ENCODE assay signal across 13 cellular contexts in genomic region chr18:76266226-76266991, GRCh38.
DNase-seq lines count a peak whose midpoint lies in the region; ATAC-seq and TF ChIP-seq lines count a peak whose summit lies in the region.
"Had no signal": no experiment of that assay in that cellular context is flagged by ENCODE, and none has a peak within 500 bp of the region (broad histone marks: within the 10 kb centered on the region; RNA-seq: fewer than 3 reads in every experiment).

No MANE protein-coding gene starts in this region.

- DNase-seq in AG10803 (ENCODE audit: low read depth) (no peak), omental fat pad (ENCODE audit: low spot score) (no peak), SK-N-SH (no peak), NCI-H128 (lab: John Stamatoyannopoulos, UW; ENCODE audit: unreplicated experiment) (no peak)
- DNase-seq in activated T-helper 2 cell treated with anti-CD3 and anti-CD28 coated beads, Interferon-gamma antibody, Interleukin-2, Interleukin-4, amounts not matched to agents 10 μg/mL and 5 μg/mL and 100 μg/mL, durations not matched to agents 14 hours and 24 hours and 36 hours (ENCODE audit: low spot score): no peak
- DNase-seq: BE2C; Kasumi-1; NCI-H2171; stimulated activated CD8-positive, alpha-beta memory T cell treated with anti-CD3 and anti-CD28 coated beads, Interleukin-4, amount 100 ng/mL, for 48 hours; T-helper 17 cell had no signal

- no peaks in the 10 kb centered on the region for H3K4me1 Mint-ChIP-seq in activated T-helper 2 cell treated with anti-CD3 and anti-CD28 coated beads, Interferon-gamma antibody, Interleukin-2, Interleukin-4, amounts not matched to agents 10 μg/mL and 5 μg/mL and 100 μg/mL, durations not matched to agents 14 hours and 24 hours and 36 hours (ENCODE audit: low read depth)

- no peaks in the 10 kb centered on the region for H3K9me2 ChIP-seq in SK-N-SH

- CTCF ChIA-PET in SK-N-SH (lab: Yijun Ruan, JAX): no interaction called here

- intact Hi-C loops in activated T-helper 2 cell treated with anti-CD3 and anti-CD28 coated beads, Interferon-gamma antibody, Interleukin-2, Interleukin-4, amounts not matched to agents 10 μg/mL and 5 μg/mL and 100 μg/mL, durations not matched to agents 14 hours and 24 hours and 36 hours (cut with micrococcal nuclease): no loop called here

- no peak for ATAC-seq in omental fat pad (ENCODE audit: low FRiP score)
- ATAC-seq: T-helper 17 cell had no signal

- no peak for TF ChIP-seq EP300 in SK-N-SH (IDR thresholded peaks at IDR 0.05; ENCODE audit: borderline replicate concordance in 1 of 2, low read depth in 1 of 2, low read length in 1 of 2)

- WGBS in SK-N-SH (ENCODE audit: low lambda C conversion rate): 66% methylated on average over 9 of the region's 9 CpGs

- no peak overlapping the region for H3K4me3 Mint-ChIP-seq in activated T-helper 2 cell treated with anti-CD3 and anti-CD28 coated beads, Interferon-gamma antibody, Interleukin-2, Interleukin-4, amounts not matched to agents 10 μg/mL and 5 μg/mL and 100 μg/mL, durations not matched to agents 14 hours and 24 hours and 36 hours (ENCODE audit: low read depth)
- H3K4me3 Mint-ChIP-seq: T-helper 17 cell had no signal

- H3K4me1 ChIP-seq in skeletal muscle satellite cell (ENCODE audit: control insufficient read depth, insufficient read depth, low read length): no peaks in the 10 kb centered on the region
- no peaks in the 10 kb centered on the region for H3K4me1 ChIP-seq in SK-N-SH (ENCODE audit: control insufficient read depth in 1 of 2, insufficient read depth in 2 of 2, low read depth in 1 of 2, low read length in 1 of 2)
- H3K4me1 ChIP-seq: BE2C had no signal

- H3K36me3 ChIP-seq in skeletal muscle satellite cell (ENCODE audit: insufficient read depth, low read length) (no peaks in the 10 kb centered on the region), SK-N-SH (replicated peaks in 1 of 2; ENCODE audit: control insufficient read depth in 1 of 2, insufficient read depth in 2 of 2, low read length in 1 of 2) (no peaks in the 10 kb centered on the region)
- H3K36me3 ChIP-seq: BE2C had no signal

- no peaks in the 10 kb centered on the region for H3K36me3 Mint-ChIP-seq in activated T-helper 2 cell treated with anti-CD3 and anti-CD28 coated beads, Interferon-gamma antibody, Interleukin-2, Interleukin-4, amounts not matched to agents 10 μg/mL and 5 μg/mL and 100 μg/mL, durations not matched to agents 14 hours and 24 hours and 36 hours (ENCODE audit: low read depth)

- no peaks in the 10 kb centered on the region for H3K79me2 ChIP-seq in SK-N-SH (ENCODE audit: insufficient read depth)

- no peaks in the 10 kb centered on the region for H3F3A ChIP-seq in SK-N-SH (replicated peaks; ENCODE audit: insufficient read depth)

- H3K9me3 ChIP-seq in skeletal muscle satellite cell (replicated peaks; ENCODE audit: low read length) (no peaks in the 10 kb centered on the region), SK-N-SH (no peaks in the 10 kb centered on the region)
- H3K9me3 ChIP-seq: BE2C had no signal

- H3K27me3 ChIP-seq in layer of hippocampus (ENCODE audit: control insufficient read depth, insufficient read depth, low read length) (no peaks in the 10 kb centered on the region), skeletal muscle satellite cell (ENCODE audit: control insufficient read depth, insufficient read depth, low read length) (peaks cover 7% of the 10 kb centered on the region), SK-N-SH (ENCODE audit: insufficient read depth) (no peaks in the 10 kb centered on the region)
- H3K27me3 ChIP-seq: BE2C had no signal

- peak overlapping the region; percentile 71 for H3K4me2 ChIP-seq in skeletal muscle satellite cell (ENCODE audit: low read length)
- H3K4me2 ChIP-seq in SK-N-SH: no peak overlapping the region

- H3K9me3 Mint-ChIP-seq in activated T-helper 2 cell treated with anti-CD3 and anti-CD28 coated beads, Interferon-gamma antibody, Interleukin-2, Interleukin-4, amounts not matched to agents 10 μg/mL and 5 μg/mL and 100 μg/mL, durations not matched to agents 14 hours and 24 hours and 36 hours: no peaks in the 10 kb centered on the region

- H3K27ac ChIP-seq in layer of hippocampus (ENCODE audit: low read depth, low read length): peak overlapping the region; percentile 1
- H3K27ac ChIP-seq in SK-N-SH (ENCODE audit: low read depth in 2 of 2, low read length in 1 of 2): no peak overlapping the region

- H3K9ac ChIP-seq in skeletal muscle satellite cell (ENCODE audit: low read depth, low read length) (peak overlapping the region; percentile 34), SK-N-SH (no peak overlapping the region)

- no peak overlapping the region for H3K27ac Mint-ChIP-seq in activated T-helper 2 cell treated with anti-CD3 and anti-CD28 coated beads, Interferon-gamma antibody, Interleukin-2, Interleukin-4, amounts not matched to agents 10 μg/mL and 5 μg/mL and 100 μg/mL, durations not matched to agents 14 hours and 24 hours and 36 hours
- H3K27ac Mint-ChIP-seq: T-helper 17 cell had no signal

- H3K27me3 Mint-ChIP-seq in activated T-helper 2 cell treated with anti-CD3 and anti-CD28 coated beads, Interferon-gamma antibody, Interleukin-2, Interleukin-4, amounts not matched to agents 10 μg/mL and 5 μg/mL and 100 μg/mL, durations not matched to agents 14 hours and 24 hours and 36 hours (ENCODE audit: low read depth): no peaks in the 10 kb centered on the region

- no peaks in the 10 kb centered on the region for H4K20me1 ChIP-seq in SK-N-SH (ENCODE audit: insufficient read depth)

- TF ChIP-seq CTCF in AG10803 (conservative IDR thresholded peaks at IDR 0.05; ENCODE audit: low read length) (no peak), WI38 (IDR thresholded peaks at IDR 0.05; ENCODE audit: low read depth, low read length) (no peak), omental fat pad (IDR thresholded peaks at IDR 0.05) (no peak), SK-N-SH (IDR thresholded peaks at IDR 0.05) (no peak)

- TF ChIP-seq RAD21 in SK-N-SH (IDR thresholded peaks at IDR 0.05; ENCODE audit: low read length): no peak

- no peak overlapping the region for H2AFZ ChIP-seq in SK-N-SH (ENCODE audit: low read depth)

- POLR2A ChIA-PET in SK-N-SH (lab: Yijun Ruan, JAX): no interaction called here

- peak overlapping the region; percentile 45 for H3K4me3 ChIP-seq in AG10803 (ENCODE audit: low read length)
- peak overlapping the region; percentile 34 for H3K4me3 ChIP-seq in WI38 (ENCODE audit: low read depth, low read length)
- peak overlapping the region; percentile 57 for H3K4me3 ChIP-seq in skeletal muscle satellite cell (ENCODE audit: low read length)
- H3K4me3 ChIP-seq in SK-N-SH (ENCODE audit: low read depth in 2 of 2, low read length in 1 of 2): no peak overlapping the region

TF ChIP-seq in SK-N-SH, 30 proteins besides CTCF, POLR2A, EP300 and RAD21 (continues in another document):
- no peak for TF ChIP-seq IRF3 (IDR thresholded peaks at IDR 0.05; ENCODE audit: low read depth, low read length)
- TF ChIP-seq EZH2phosphoT487 (IDR thresholded peaks at IDR 0.05; ENCODE audit: borderline replicate concordance, low read depth): no peak
- TF ChIP-seq USF2 (IDR thresholded peaks at IDR 0.05; ENCODE audit: borderline replicate concordance, low read depth, low read length): no peak
- TF ChIP-seq NFIC (IDR thresholded peaks at IDR 0.05; ENCODE audit: borderline replicate concordance): no peak
- no peak for TF ChIP-seq MAX (IDR thresholded peaks at IDR 0.05; ENCODE audit: low read depth)
- TF ChIP-seq RXRA (IDR thresholded peaks at IDR 0.05; ENCODE audit: borderline replicate concordance, low read depth): no peak
- TF ChIP-seq SMC3 (IDR thresholded peaks at IDR 0.05; ENCODE audit: low read depth, low read length): no peak
- no peak for TF ChIP-seq TEAD4 (IDR thresholded peaks at IDR 0.05; ENCODE audit: borderline replicate concordance, insufficient read depth)
- no peak for TF ChIP-seq POLR2AphosphoS5 (IDR thresholded peaks at IDR 0.05; ENCODE audit: low read depth, low read length)
- no peak for TF ChIP-seq GATA2 (CRISPR knock-in tag; IDR thresholded peaks at IDR 0.05)
- TF ChIP-seq ZBTB33 (IDR thresholded peaks at IDR 0.05; ENCODE audit: borderline replicate concordance, low read depth): no peak
- no peak for TF ChIP-seq FOXM1 (IDR thresholded peaks at IDR 0.05; ENCODE audit: low read depth)
- no peak for TF ChIP-seq JUND (IDR thresholded peaks at IDR 0.05)
- TF ChIP-seq GABPA (IDR thresholded peaks at IDR 0.05; ENCODE audit: low read depth): no peak

Comparison
In these comparisons a context has a peak if more than half of its experiments do, and no peak if none do; other contexts are left out.
1. H3K4me3 ChIP-seq: peak in AG10803 (single experiment), WI38 (single experiment) and skeletal muscle satellite cell (single experiment); none in SK-N-SH (0 of 2).